ENCODE assay signal across 8 cellular contexts in the genomic region with DNA sequence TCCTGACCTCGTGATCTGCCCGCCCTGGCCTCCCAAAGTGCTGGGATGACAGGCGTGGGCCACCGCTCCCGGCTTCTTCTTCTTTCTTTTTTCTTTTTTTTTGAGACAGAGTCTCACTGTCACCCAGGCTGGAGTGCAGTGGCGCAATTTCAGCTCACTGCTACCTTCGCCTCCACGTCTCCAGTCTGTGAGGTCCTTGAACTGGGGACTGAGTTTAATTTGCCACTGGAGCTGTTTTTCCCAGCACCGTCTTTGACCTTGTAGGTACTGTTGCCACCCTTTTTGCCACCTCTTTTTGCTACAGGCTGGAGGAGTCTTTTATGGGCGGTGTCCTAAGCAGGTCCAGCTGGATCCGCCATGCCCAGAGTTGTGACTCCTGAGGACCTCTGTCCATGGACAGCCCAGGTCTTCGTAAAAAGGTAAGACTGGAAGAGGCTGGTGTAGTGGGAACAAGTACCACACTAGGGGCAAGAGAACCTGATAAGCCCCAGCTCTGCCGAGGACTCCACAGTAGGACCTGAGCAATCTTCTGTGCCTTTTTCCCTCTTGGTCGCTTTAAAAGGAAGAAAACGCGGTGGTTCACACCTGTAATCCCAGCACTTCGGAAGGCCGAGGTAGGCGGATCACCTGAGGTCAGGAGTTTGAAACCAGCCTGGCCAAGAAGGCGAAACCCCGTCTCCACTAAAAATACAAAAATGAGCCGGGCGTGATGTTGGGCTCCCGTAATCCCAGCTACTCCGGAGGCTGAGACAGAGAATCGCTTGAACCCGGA. TPM values are rescaled to one million over a fixed set of nuclear protein-coding genes. Genes with fewer than 3 reads are reported as not detected.
DNase-seq lines count a peak whose midpoint lies in the region; ATAC-seq and TF ChIP-seq lines count a peak whose summit lies in the region.

No MANE protein-coding gene starts in this region.

- H3K9me3 ChIP-seq in hepatocyte (ENCODE audit: low read depth): no peaks in the 10 kb centered on the region

- no peaks in the 10 kb centered on the region for H3K4me1 ChIP-seq in hepatocyte (ENCODE audit: insufficient read depth)

- DNase-seq in G401 (ENCODE audit: low spot score) (peak; percentile 56), NCI-H510A (lab: John Stamatoyannopoulos, UW) (peak; percentile 11), hepatocyte (ENCODE audit: low spot score) (peak; percentile 25), DMS 273 treated with DMSO at 0.1 percent for 48 hours (lab: John Stamatoyannopoulos, UW) (no peak), NCI-H2196 (lab: John Stamatoyannopoulos, UW; ENCODE audit: unreplicated experiment) (no peak)
- peak; percentile 72 to 77 for DNase-seq in activated T-cell treated with anti-CD3 and anti-CD28 coated beads, Interleukin-2, amount 50 U/mL, for 72 hours
- DNase-seq in stimulated activated CD4-positive, alpha-beta T cell treated with anti-CD3 and anti-CD28 coated beads, Interleukin-12 subunit alpha, Interleukin-12 subunit beta, amount 100 ng/mL, for 4 hours: peak; percentile 2

- H2AFZ ChIP-seq in hepatocyte: peak overlapping the region; percentile 0

- H3K27ac ChIP-seq in hepatocyte: peak overlapping the region; percentile 94

- H3K9me2 ChIP-seq in hepatocyte (replicated peaks; ENCODE audit: insufficient read depth): no peaks in the 10 kb centered on the region

- TF ChIP-seq CTCF in hepatocyte (IDR thresholded peaks at IDR 0.05; ENCODE audit: poor library complexity): no peak

- peak; percentile 12 to 25 for ATAC-seq in activated T-cell treated with anti-CD3 and anti-CD28 coated beads, Interleukin-2, amount 50 U/mL, for 72 hours (replicated peaks in 1 of 2)
- ATAC-seq in GM21367 (IDR thresholded peaks at IDR 0.05; ENCODE audit: unreplicated experiment): no peak

- H3K4me3 ChIP-seq in hepatocyte: no peak overlapping the region

- in situ Hi-C loops in G401 (cut with HindIII; ENCODE audit: low sequenced_read_pairs): no loop called here

- H3K4me1 Mint-ChIP-seq in activated T-cell treated with anti-CD3 and anti-CD28 coated beads, Interleukin-2, amount 50 U/mL, for 72 hours (ENCODE audit: low read depth): no peaks in the 10 kb centered on the region

- H3K27me3 ChIP-seq in hepatocyte: no peaks in the 10 kb centered on the region

- 34% methylated on average over 22 of the region's 27 CpGs for WGBS in hepatocyte (ENCODE audit: low lambda C conversion rate, missing lambda C conversion rate)

- H3K4me2 ChIP-seq in hepatocyte: peak overlapping the region; percentile 75

- H3K4me3 Mint-ChIP-seq in activated T-cell treated with anti-CD3 and anti-CD28 coated beads, Interleukin-2, amount 50 U/mL, for 72 hours: no peak overlapping the region

- H4K20me1 ChIP-seq in hepatocyte (ENCODE audit: insufficient read depth, poor library complexity, severe bottlenecking): no peaks in the 10 kb centered on the region

- H3K27ac Mint-ChIP-seq in activated T-cell treated with anti-CD3 and anti-CD28 coated beads, Interleukin-2, amount 50 U/mL, for 72 hours: no peak overlapping the region

- H3K9me3 Mint-ChIP-seq in activated T-cell treated with anti-CD3 and anti-CD28 coated beads, Interleukin-2, amount 50 U/mL, for 72 hours: no peaks in the 10 kb centered on the region

- no peaks in the 10 kb centered on the region for H3K27me3 Mint-ChIP-seq in activated T-cell treated with anti-CD3 and anti-CD28 coated beads, Interleukin-2, amount 50 U/mL, for 72 hours (ENCODE audit: low read depth)

- no peaks in the 10 kb centered on the region for H3K79me2 ChIP-seq in hepatocyte

- H3K36me3 Mint-ChIP-seq in activated T-cell treated with anti-CD3 and anti-CD28 coated beads, Interleukin-2, amount 50 U/mL, for 72 hours (ENCODE audit: insufficient read depth in 2 of 2): no peaks in the 10 kb centered on the region

- no peaks in the 10 kb centered on the region for H3K36me3 ChIP-seq in hepatocyte (replicated peaks; ENCODE audit: insufficient read depth, low read depth)

RNA-seq across cellular contexts. Expression of a gene that starts 1.0 kb away (rescaled TPM):
- total RNA-seq in G401 (2014; rRNA removed; shearing (Covaris generic)): not detected in 2 replicates
- 1,000 to 10,000 TPM; 3,117 to 4,201 TPM for total RNA-seq in activated T-cell treated with anti-CD3 and anti-CD28 coated beads, Interleukin-2, amount 50 U/mL, for 72 hours
- under 0.01 TPM in 2 replicates for total RNA-seq in hepatocyte
- polyA plus RNA-seq in hepatocyte: not detected in 2 replicates

RNA-seq across cellular contexts. Expression of a gene that starts 2.3 kb away (rescaled TPM):
- total RNA-seq in G401 (2014; rRNA removed; shearing (Covaris generic)): not detected in 2 replicates
- total RNA-seq in activated T-cell treated with anti-CD3 and anti-CD28 coated beads, Interleukin-2, amount 50 U/mL, for 72 hours: 1,000 to 10,000 TPM; 1,839 to 2,627 TPM
- under 0.01 TPM in 2 replicates for total RNA-seq in hepatocyte
- not detected in 2 replicates for polyA plus RNA-seq in hepatocyte

RNA-seq across cellular contexts. Expression of a gene that starts 11.4 kb away (rescaled TPM):
- 2.9 and 4.6 TPM in 2 replicates for total RNA-seq in G401 (2014; rRNA removed; shearing (Covaris generic))
- total RNA-seq in activated T-cell treated with anti-CD3 and anti-CD28 coated beads, Interleukin-2, amount 50 U/mL, for 72 hours: 1 to 10 TPM; 4.2 to 4.9 TPM
- 3.9 and 7.7 TPM in 2 replicates for total RNA-seq in hepatocyte
- 3.0 and 5.5 TPM in 2 replicates for polyA plus RNA-seq in hepatocyte

RNA-seq across cellular contexts. Expression of a gene that starts 25.2 kb away (rescaled TPM):
- total RNA-seq in G401 (2014; rRNA removed; shearing (Covaris generic)): 18.8 and 24.5 TPM in 2 replicates
- 10 to 100 TPM; 80.5 to 89.6 TPM for total RNA-seq in activated T-cell treated with anti-CD3 and anti-CD28 coated beads, Interleukin-2, amount 50 U/mL, for 72 hours
- 26.7 and 30.4 TPM in 2 replicates for total RNA-seq in hepatocyte
- 61.7 and 69.3 TPM in 2 replicates for polyA plus RNA-seq in hepatocyte

RNA-seq across cellular contexts. Expression of a gene that starts 36.9 kb away (rescaled TPM):
- total RNA-seq in G401 (2014; rRNA removed; shearing (Covaris generic)): not detected in 2 replicates
- not detected for total RNA-seq in activated T-cell treated with anti-CD3 and anti-CD28 coated beads, Interleukin-2, amount 50 U/mL, for 72 hours
- 8.5 and 24.9 TPM in 2 replicates for total RNA-seq in hepatocyte
- polyA plus RNA-seq in hepatocyte: 14.7 and 18.8 TPM in 2 replicates

Comparison
In these comparisons a context has a peak if more than half of its experiments do, and no peak if none do; other contexts are left out.
1. DNase-seq: peak in G401 (single experiment), NCI-H510A (single experiment), activated T-cell treated with anti-CD3 and anti-CD28 coated beads, Interleukin-2, amount 50 U/mL, for 72 hours (2 of 2), hepatocyte (single experiment) and stimulated activated CD4-positive, alpha-beta T cell treated with anti-CD3 and anti-CD28 coated beads, Interleukin-12 subunit alpha, Interleukin-12 subunit beta, amount 100 ng/mL, for 4 hours (single experiment); none in DMS 273 treated with DMSO at 0.1 percent for 48 hours (single experiment) and NCI-H2196 (single experiment).
2. RNA of a gene that starts 1.0 kb away (total RNA-seq): 3,117 to 4,201 TPM in activated T-cell treated with anti-CD3 and anti-CD28 coated beads, Interleukin-2, amount 50 U/mL, for 72 hours; not detected in G401 and under 0.01 TPM in hepatocyte; every median in the first group is over 1,000 times any median in the second.
3. RNA of a gene that starts 2.3 kb away (total RNA-seq): 1,839 to 2,627 TPM in activated T-cell treated with anti-CD3 and anti-CD28 coated beads, Interleukin-2, amount 50 U/mL, for 72 hours; not detected in G401 and under 0.01 TPM in hepatocyte; every median in the first group is over 1,000 times any median in the second.